ENCODE assay signal across 17 cellular contexts in the genomic region with DNA sequence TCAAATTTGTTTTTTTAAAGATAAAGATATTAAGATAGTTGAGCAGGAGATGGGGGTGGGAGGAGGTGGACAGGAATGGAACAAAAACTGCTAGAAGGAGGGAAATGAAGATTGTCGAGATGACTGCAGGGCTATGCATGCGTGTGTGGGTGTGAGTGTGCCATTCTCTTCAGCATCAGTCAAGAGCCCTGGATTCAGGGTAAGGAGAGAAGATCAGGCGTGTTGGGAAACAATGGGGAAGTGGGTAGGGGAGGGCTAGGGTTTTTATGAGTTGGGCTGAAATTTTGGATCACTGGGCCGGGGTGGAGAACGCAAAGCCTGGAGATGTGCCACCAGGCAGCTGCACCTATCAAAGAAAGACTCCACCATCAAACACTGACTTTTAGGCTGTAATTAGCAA. TPM values are rescaled to one million over a fixed set of nuclear protein-coding genes. Genes with fewer than 3 reads are reported as not detected.
A peak's percentile ranks its signal among the peaks of the same experiment; 100 is the strongest.
DNase-seq lines count a peak whose midpoint lies in the region; ATAC-seq and TF ChIP-seq lines count a peak whose summit lies in the region.
"Had no signal": no experiment of that assay in that cellular context is flagged by ENCODE, and none has a peak within 500 bp of the region (broad histone marks: within the 10 kb centered on the region; RNA-seq: fewer than 3 reads in every experiment).

No MANE protein-coding gene starts in this region.

- no peak overlapping the region for H2BK120ac ChIP-seq in H9 (ENCODE audit: low read depth, low read length, poor library complexity, severe bottlenecking)

- TF ChIP-seq CTCF in coronary artery (IDR thresholded peaks at IDR 0.05): no peak
- TF ChIP-seq CTCF in lung (IDR thresholded peaks at IDR 0.05; ENCODE audit: control extremely low read depth, extremely low read depth): no peak
- no peak for TF ChIP-seq CTCF in suprapubic skin (IDR thresholded peaks at IDR 0.05)
- no peak for TF ChIP-seq CTCF in H9 (conservative IDR thresholded peaks at IDR 0.05)

- no peak overlapping the region for H3K23ac ChIP-seq in H9 (ENCODE audit: insufficient read length, low read depth, low read length)

- ATAC-seq in lung (ENCODE audit: insufficient read depth, low FRiP score): no peak

- H3K14ac ChIP-seq in H9 (ENCODE audit: insufficient read depth, low read length): no peak overlapping the region

- no peaks in the 10 kb centered on the region for H4K20me1 ChIP-seq in H9 (ENCODE audit: control insufficient read depth, insufficient read depth, insufficient read length)

- no peaks in the 10 kb centered on the region for H3K79me2 ChIP-seq in H9 (ENCODE audit: insufficient read depth, low read length)

- no peaks in the 10 kb centered on the region for H3K79me1 ChIP-seq in H9 (ENCODE audit: insufficient read depth, low read depth, low read length, poor library complexity, severe bottlenecking)

- H3K27ac ChIP-seq in coronary artery (peak overlapping the region; percentile 38 to 79), lung (ENCODE audit: low read depth in 1 of 2, low read length in 1 of 2) (peak overlapping the region; percentile 10 to 37), suprapubic skin (peak overlapping the region; percentile 28), H9 (ENCODE audit: insufficient read length, low read depth, low read length) (no peak overlapping the region)

- no peak overlapping the region for H3K18ac ChIP-seq in H9 (ENCODE audit: insufficient read length, low read depth, low read length)

- no peak overlapping the region for H3K4me3 ChIP-seq in coronary artery
- H3K4me3 ChIP-seq in lung: no peak overlapping the region
- no peak overlapping the region for H3K4me3 ChIP-seq in suprapubic skin

- peaks cover 0 to 2% of the 10 kb centered on the region in 2 experiments; a peak in 3 of 5 replicates for H3K9me3 Mint-ChIP-seq in H9

- TF ChIP-seq EP300 in suprapubic skin (IDR thresholded peaks at IDR 0.05): no peak

- DNase-seq in H4 (ENCODE audit: low spot score): peak; percentile 54
- no peak for DNase-seq in coronary artery (ENCODE audit: low spot score)
- no peak for DNase-seq in lung (ENCODE audit: low spot score)
- no peak for DNase-seq in suprapubic skin (ENCODE audit: low spot score in 2 of 2)
- no peak for DNase-seq in NCI-H345 (lab: John Stamatoyannopoulos, UW)
- no peak for DNase-seq in H9
- no peak for DNase-seq in NCI-H524 (lab: John Stamatoyannopoulos, UW)
- DNase-seq in islet precursor cell: no peak
- DNase-seq: activated CD4-positive, alpha-beta T cell treated with anti-CD3 and anti-CD28 coated beads for 48 hours; DND-41; MV-4-11; NCI-H2171 treated with DMSO at 0.1 percent for 48 hours; small intestine; T-helper 2 cell had no signal

- H3K4me1 Mint-ChIP-seq in H9: peaks cover 4 to 6% of the 10 kb centered on the region in 2 experiments
- H3K4me1 Mint-ChIP-seq: B cell had no signal

- H3K27ac Mint-ChIP-seq in H9: no peak overlapping the region
- H3K27ac Mint-ChIP-seq: activated T-helper 1 cell treated with anti-CD3 and anti-CD28 coated beads, Interleukin-12 subunit alpha, Interleukin-12 subunit beta, Interleukin-2, Interleukin-4 antibody, amounts not matched to agents 30 ng/mL and 10 ng/mL and 1 ng/mL, durations not matched to agents 14 hours and 24 hours and 36 hours; B cell had no signal

- 46 to 66% methylated on average over 5 of the region's 5 CpGs for WGBS in lung, 2 donors
- WGBS in suprapubic skin: 37% methylated on average over 5 of the region's 5 CpGs
- no CpG with 5 or more reads among the region's 5 CpGs for WGBS in H9 (ENCODE audit: extremely low coverage, insufficient read length, low lambda C conversion rate)

- H3K23me2 ChIP-seq in H9 (ENCODE audit: insufficient read length, low read depth, low read length, poor library complexity, severe bottlenecking): no peaks in the 10 kb centered on the region

- H3K9ac ChIP-seq in H9 (ENCODE audit: extremely low read depth, insufficient read length, low read length): no peak overlapping the region

- peaks cover 0 to 2% of the 10 kb centered on the region in 2 donors for H3K9me3 ChIP-seq in lung (ENCODE audit: control insufficient read depth in 2 of 2, insufficient read depth in 1 of 2, low read length in 1 of 2)
- H3K9me3 ChIP-seq in suprapubic skin: no peaks in the 10 kb centered on the region
- no peaks in the 10 kb centered on the region for H3K9me3 ChIP-seq in H9 (ENCODE audit: control insufficient read depth, low read depth, low read length)

- no peaks in the 10 kb centered on the region for H3K27me3 ChIP-seq in lung (ENCODE audit: control insufficient read depth, insufficient read depth)
- no peaks in the 10 kb centered on the region for H3K27me3 ChIP-seq in suprapubic skin
- H3K27me3 ChIP-seq in H9 (ENCODE audit: insufficient read depth, low read length): no peaks in the 10 kb centered on the region

- H2BK15ac ChIP-seq in H9 (ENCODE audit: low read depth, low read length): no peak overlapping the region

- no peak overlapping the region for H4K91ac ChIP-seq in H9 (ENCODE audit: insufficient read length, low read depth, low read length)

- H3K36me3 Mint-ChIP-seq in H9 (ENCODE audit: insufficient read depth in 1 of 3, low read depth in 3 of 3): peaks cover 4 to 12% (median 6%) of the 10 kb centered on the region in 3 experiments; a peak in 6 of 7 replicates

- H3T11ph ChIP-seq in H9 (ENCODE audit: low read length): no peak overlapping the region

- H2AFZ ChIP-seq in H9 (ENCODE audit: low read length): no peak overlapping the region

- no peak overlapping the region for H4K5ac ChIP-seq in H9 (ENCODE audit: insufficient read length, low read depth, low read length)

- H3K4me3 Mint-ChIP-seq in H9: no peak overlapping the region
- H3K4me3 Mint-ChIP-seq: activated T-helper 1 cell treated with anti-CD3 and anti-CD28 coated beads, Interleukin-12 subunit alpha, Interleukin-12 subunit beta, Interleukin-2, Interleukin-4 antibody, amounts not matched to agents 30 ng/mL and 10 ng/mL and 1 ng/mL, durations not matched to agents 14 hours and 24 hours and 36 hours; B cell had no signal

- H3K4ac ChIP-seq in H9 (ENCODE audit: low read depth, low read length): no peak overlapping the region

- H2AK5ac ChIP-seq in H9 (ENCODE audit: insufficient read length, low read length): no peak overlapping the region

- no peak overlapping the region for H2BK20ac ChIP-seq in H9 (ENCODE audit: low read depth, low read length, poor library complexity, severe bottlenecking)

- H2BK12ac ChIP-seq in H9 (ENCODE audit: insufficient read length, low read depth, low read length): no peak overlapping the region

- H3K4me1 ChIP-seq in lung (ENCODE audit: control insufficient read depth in 2 of 2, insufficient read depth in 2 of 2, low read length in 2 of 2): peaks cover 4 to 18% of the 10 kb centered on the region in 2 donors
- H3K4me1 ChIP-seq in suprapubic skin: peaks cover 30% of the 10 kb centered on the region
- H3K4me1 ChIP-seq in H9 (ENCODE audit: insufficient read depth, low read length): peaks cover 3% of the 10 kb centered on the region; the same call in 1 of the 2 replicates

- no peaks in the 10 kb centered on the region for H3K36me3 ChIP-seq in lung (ENCODE audit: control insufficient read depth in 2 of 2, insufficient read depth in 2 of 2, low read length in 2 of 2)
- no peaks in the 10 kb centered on the region for H3K36me3 ChIP-seq in suprapubic skin

- H3K27me3 Mint-ChIP-seq in H9 (ENCODE audit: low read depth): no peaks in the 10 kb centered on the region
- H3K27me3 Mint-ChIP-seq: B cell, brain had no signal

- H3K56ac ChIP-seq in H9 (ENCODE audit: insufficient read length, low read depth, low read length): no peak overlapping the region

- no peak overlapping the region for H4K8ac ChIP-seq in H9 (replicated peaks; ENCODE audit: insufficient read length, low read depth, low read length)

- no peak overlapping the region for H2BK5ac ChIP-seq in H9 (ENCODE audit: insufficient read length, low read length)

- TF ChIP-seq POLR2A in suprapubic skin (IDR thresholded peaks at IDR 0.05): no peak

- no peak overlapping the region for H3K4me2 ChIP-seq in H9 (ENCODE audit: insufficient read depth, insufficient read length, low read length)

RNA-seq across cellular contexts. Expression of a gene that starts 4.5 kb away (rescaled TPM):
- total RNA-seq in H4 (2014; rRNA removed; shearing (Covaris generic)): 2.4 TPM in 1 of 2 replicates, not detected in the other
- total RNA-seq in lung: 1 to 10 TPM; 8.6 to 8.7 TPM
- 1 to 10 TPM in 1 of 2 donors, under 1 TPM in 1; 0.48 to 8.7 TPM for polyA plus RNA-seq in lung
- 10 to 100 TPM in 2 of 4 donors, 1 to 10 TPM in 2; 7.1 to 23.8 (median 8.8) TPM for total RNA-seq in suprapubic skin
- total RNA-seq in H9 (2021): 3.8 and 5.0 TPM in 2 replicates
